ENCODE assay signal across 1 cellular context in the genomic region with DNA sequence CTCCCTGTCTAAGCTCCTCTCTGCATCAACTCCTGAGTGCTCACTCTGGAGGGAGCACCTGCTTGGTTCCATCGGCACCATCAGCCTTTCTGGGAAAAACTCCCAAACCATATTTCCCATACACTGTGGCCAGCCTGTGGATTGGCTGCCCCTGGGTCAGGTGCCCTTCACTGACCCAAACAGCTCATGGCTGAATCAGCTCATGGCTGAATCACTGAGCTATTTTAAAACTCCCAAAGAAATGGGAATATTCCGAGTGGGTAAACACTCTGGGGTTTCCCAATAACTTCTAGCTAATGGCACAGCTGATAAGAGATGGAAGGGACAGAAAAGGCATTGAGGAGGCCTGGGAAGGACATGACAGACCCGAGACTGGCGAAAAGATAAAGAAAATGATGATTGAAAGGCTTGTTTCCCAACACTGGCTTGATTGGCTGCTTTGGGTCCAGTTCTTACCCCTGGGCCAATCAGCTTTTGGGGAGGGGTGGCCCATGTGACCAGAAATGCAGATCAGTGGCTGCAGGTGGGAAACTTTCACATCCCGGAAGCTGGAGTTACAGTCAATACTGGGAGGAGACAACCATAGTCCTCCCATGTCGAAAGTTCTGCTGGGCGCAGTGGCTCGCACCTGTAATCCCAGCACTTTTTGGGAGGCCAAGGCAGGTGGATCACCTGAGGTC.
TF ChIP-seq lines count a peak whose summit lies in the region.

No MANE protein-coding gene starts in this region.

TF ChIP-seq in K562, 482 proteins besides CTCF, POLR2A, EP300 and RAD21:
- TF ChIP-seq, protein P1, sequence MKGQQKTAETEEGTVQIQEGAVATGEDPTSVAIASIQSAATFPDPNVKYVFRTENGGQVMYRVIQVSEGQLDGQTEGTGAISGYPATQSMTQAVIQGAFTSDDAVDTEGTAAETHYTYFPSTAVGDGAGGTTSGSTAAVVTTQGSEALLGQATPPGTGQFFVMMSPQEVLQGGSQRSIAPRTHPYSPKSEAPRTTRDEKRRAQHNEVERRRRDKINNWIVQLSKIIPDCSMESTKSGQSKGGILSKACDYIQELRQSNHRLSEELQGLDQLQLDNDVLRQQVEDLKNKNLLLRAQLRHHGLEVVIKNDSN (CRISPR knock-in tag; IDR thresholded peaks at IDR 0.05), result peak; percentile 42
- TF ChIP-seq FOSL1 (tag; conservative IDR thresholded peaks at IDR 0.05), result peak; percentile 58
- TF ChIP-seq CAMTA2 (CRISPR knock-in tag; conservative IDR thresholded peaks at IDR 0.05), result no peak
- TF ChIP-seq, protein P2, sequence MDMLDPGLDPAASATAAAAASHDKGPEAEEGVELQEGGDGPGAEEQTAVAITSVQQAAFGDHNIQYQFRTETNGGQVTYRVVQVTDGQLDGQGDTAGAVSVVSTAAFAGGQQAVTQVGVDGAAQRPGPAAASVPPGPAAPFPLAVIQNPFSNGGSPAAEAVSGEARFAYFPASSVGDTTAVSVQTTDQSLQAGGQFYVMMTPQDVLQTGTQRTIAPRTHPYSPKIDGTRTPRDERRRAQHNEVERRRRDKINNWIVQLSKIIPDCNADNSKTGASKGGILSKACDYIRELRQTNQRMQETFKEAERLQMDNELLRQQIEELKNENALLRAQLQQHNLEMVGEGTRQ (CRISPR knock-in tag; IDR thresholded peaks at IDR 0.05), result peak; percentile 78
- TF ChIP-seq NFYB (IDR thresholded peaks at IDR 0.05; ENCODE audit: extremely low read depth, insufficient read length), result peak; percentile 47
